8 cellular contexts compared by ENCODE assay signal in the genomic region with DNA sequence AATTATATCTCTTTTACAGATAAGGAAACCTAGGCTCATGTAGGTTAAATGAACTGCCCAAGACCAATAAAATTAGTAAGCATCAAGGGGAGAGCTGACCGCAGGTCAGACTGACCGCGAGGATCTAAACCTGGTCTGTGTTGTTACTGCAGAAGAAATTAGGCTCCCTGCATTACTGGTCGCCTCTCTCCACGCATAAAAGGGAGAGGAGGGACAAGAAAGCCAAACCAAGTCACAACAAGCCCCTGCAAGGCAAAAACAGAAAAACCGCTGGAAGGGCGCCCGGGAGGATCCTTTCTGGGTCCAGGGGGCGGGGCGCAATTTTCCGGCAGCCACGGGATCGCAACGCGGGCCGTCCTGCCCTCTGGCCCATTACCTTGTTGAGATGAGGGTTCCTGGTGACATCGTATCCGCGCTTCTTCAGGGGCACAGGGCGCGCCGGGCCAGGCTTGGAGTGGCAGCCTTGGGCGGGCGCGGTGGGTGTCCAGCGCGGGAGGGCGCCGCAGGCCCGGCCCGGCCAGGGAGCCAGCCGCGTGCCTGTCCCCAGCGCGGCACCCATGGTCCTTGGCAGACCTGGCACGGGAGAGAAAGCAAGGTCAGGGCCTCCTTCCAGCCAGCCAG. TPM values are rescaled to one million over a fixed set of nuclear protein-coding genes. Genes with fewer than 3 reads are reported as not detected.
DNase-seq lines count a peak whose midpoint lies in the region; ATAC-seq and TF ChIP-seq lines count a peak whose summit lies in the region.

No MANE protein-coding gene starts in this region.

- ATAC-seq in HG03457 (IDR thresholded peaks at IDR 0.05; ENCODE audit: unreplicated experiment): no peak

- H3K9me3 Mint-ChIP-seq in T-helper 1 cell treated with Interleukin-12 subunit alpha and Interleukin-12 subunit beta and Interleukin-4 antibody, amounts not matched to agents 30 μg/mL and 1 μg/mL, for 36 hours: no peaks in the 10 kb centered on the region
- H3K9me3 Mint-ChIP-seq in activated naive CD8-positive, alpha-beta T cell (ENCODE audit: low read depth): no peaks in the 10 kb centered on the region

- H3K4me3 ChIP-seq in osteoblast (ENCODE audit: insufficient read depth, low read length): peak overlapping the region; percentile 84

- H3K4me1 Mint-ChIP-seq in T-helper 1 cell treated with Interleukin-12 subunit alpha and Interleukin-12 subunit beta and Interleukin-4 antibody, amounts not matched to agents 30 μg/mL and 1 μg/mL, for 36 hours (ENCODE audit: low read depth): peaks cover 9% of the 10 kb centered on the region
- H3K4me1 Mint-ChIP-seq in activated naive CD8-positive, alpha-beta T cell (ENCODE audit: low read depth): peaks cover 11% of the 10 kb centered on the region

- DNase-seq in T-helper 1 cell: no peak
- peak; percentile 48 for DNase-seq in LoVo (ENCODE audit: low spot score)
- peak; percentile 91 for DNase-seq in cardiac septum (ENCODE audit: low spot score)
- peak; percentile 80 for DNase-seq in osteoblast (ENCODE audit: insufficient read length, low spot score, missing footprints)
- DNase-seq in SHP77 treated with DMSO at 0.1 percent for 48 hours (lab: John Stamatoyannopoulos, UW): no peak

- peak overlapping the region; percentile 27 for H3K27ac Mint-ChIP-seq in T-helper 1 cell treated with Interleukin-12 subunit alpha and Interleukin-12 subunit beta and Interleukin-4 antibody, amounts not matched to agents 30 μg/mL and 1 μg/mL, for 36 hours
- no peak overlapping the region for H3K27ac Mint-ChIP-seq in activated naive CD8-positive, alpha-beta T cell

- intact Hi-C loops in cardiac septum (cut with DNase I): loop anchor here (5.0 kb wide), 2 partner anchors 49 to 131 kb away; a partner anchor contains a TSS

- no peaks in the 10 kb centered on the region for H3K36me3 ChIP-seq in osteoblast (ENCODE audit: insufficient read depth, low read length)

- H3K9me3 ChIP-seq in osteoblast (ENCODE audit: low read depth, low read length): no peaks in the 10 kb centered on the region

- peaks cover 46% of the 10 kb centered on the region for H3K27me3 Mint-ChIP-seq in T-helper 1 cell treated with Interleukin-12 subunit alpha and Interleukin-12 subunit beta and Interleukin-4 antibody, amounts not matched to agents 30 μg/mL and 1 μg/mL, for 36 hours (ENCODE audit: low read depth)
- H3K27me3 Mint-ChIP-seq in activated naive CD8-positive, alpha-beta T cell: peaks cover 19% of the 10 kb centered on the region

- H3K27me3 ChIP-seq in osteoblast (ENCODE audit: insufficient read depth, low read length): no peaks in the 10 kb centered on the region

- peak overlapping the region; percentile 75 for H3K27ac ChIP-seq in osteoblast (ENCODE audit: low read depth, low read length)

- peaks cover 2% of the 10 kb centered on the region for H3K36me3 Mint-ChIP-seq in T-helper 1 cell treated with Interleukin-12 subunit alpha and Interleukin-12 subunit beta and Interleukin-4 antibody, amounts not matched to agents 30 μg/mL and 1 μg/mL, for 36 hours (ENCODE audit: low read depth)
- H3K36me3 Mint-ChIP-seq in activated naive CD8-positive, alpha-beta T cell: no peaks in the 10 kb centered on the region

- peaks cover 2% of the 10 kb centered on the region for H3K79me2 ChIP-seq in osteoblast (ENCODE audit: insufficient read depth, low read length)

- H4K20me1 ChIP-seq in osteoblast (ENCODE audit: insufficient read depth, low read length): no peaks in the 10 kb centered on the region

- peak overlapping the region; percentile 88 for H3K4me2 ChIP-seq in osteoblast (ENCODE audit: insufficient read depth, low read length)

- peak overlapping the region; percentile 72 for H3K4me3 Mint-ChIP-seq in T-helper 1 cell treated with Interleukin-12 subunit alpha and Interleukin-12 subunit beta and Interleukin-4 antibody, amounts not matched to agents 30 μg/mL and 1 μg/mL, for 36 hours
- peak overlapping the region; percentile 83 for H3K4me3 Mint-ChIP-seq in activated naive CD8-positive, alpha-beta T cell

- H3K4me1 ChIP-seq in osteoblast (ENCODE audit: insufficient read depth, low read length): peaks cover 31% of the 10 kb centered on the region

- peak overlapping the region; percentile 50 for H2AFZ ChIP-seq in osteoblast (ENCODE audit: low read length)

- TF ChIP-seq CTCF in osteoblast (IDR thresholded peaks at IDR 0.05; ENCODE audit: extremely low read depth, low read depth, low read length): no peak

RNA-seq across cellular contexts. Expression of a gene that starts 0.9 kb away (rescaled TPM):
- total RNA-seq in cardiac septum: 19.9 TPM
- 70.9 and 73.4 TPM in 2 replicates for total RNA-seq in osteoblast

Comparison
In these comparisons a context has a peak if more than half of its experiments do, and no peak if none do; other contexts are left out.
1. DNase-seq: peak in LoVo (single experiment), cardiac septum (single experiment) and osteoblast (single experiment); none in T-helper 1 cell (0 of 5) and SHP77 treated with DMSO at 0.1 percent for 48 hours (single experiment).